ENCODE assay signal across 18 cellular contexts in genomic region chr5:135739383-135739961, GRCh38.
DNase-seq lines count a peak whose midpoint lies in the region; ATAC-seq and TF ChIP-seq lines count a peak whose summit lies in the region.
"Had no signal": no experiment of that assay in that cellular context is flagged by ENCODE, and none has a peak within 500 bp of the region (broad histone marks: within the 10 kb centered on the region; RNA-seq: fewer than 3 reads in every experiment).

No MANE protein-coding gene starts in this region.

- H3K9me3 ChIP-seq in left ventricle myocardium inferior (replicated peaks), result no peaks in the 10 kb centered on the region
- H3K9me3 ChIP-seq in vagina, result no peaks in the 10 kb centered on the region
- no peaks in the 10 kb centered on the region for H3K9me3 ChIP-seq in psoas muscle

- H3K36me3 ChIP-seq in left ventricle myocardium inferior (no peaks in the 10 kb centered on the region), vagina (no peaks in the 10 kb centered on the region), psoas muscle (ENCODE audit: insufficient read depth in 1 of 2, low read depth in 1 of 2) (no peaks in the 10 kb centered on the region)

- H3K4me1 ChIP-seq in left ventricle myocardium inferior, result peaks cover 18% of the 10 kb centered on the region
- H3K4me1 ChIP-seq in vagina, result no peaks in the 10 kb centered on the region
- no peaks in the 10 kb centered on the region for H3K4me1 ChIP-seq in psoas muscle

- peak; percentile 63 for ATAC-seq in left ventricle myocardium superior
- no peak for ATAC-seq in psoas muscle
- ATAC-seq: stimulated activated naive B cell treated with anti-CD40 and anti-IgM and Interleukin-4, amounts not matched to agents 10 μg/mL and 1 μg/mL and 100 μg/mL, for 72 hours had no signal

- H3K27ac ChIP-seq in left ventricle myocardium inferior (replicated peaks), result no peak overlapping the region
- H3K27ac ChIP-seq in vagina, result no peak overlapping the region
- H3K27ac ChIP-seq in psoas muscle, result no peak overlapping the region

- H3K4me3 ChIP-seq in left ventricle myocardium inferior (no peak overlapping the region), lower leg skin (ENCODE audit: low read depth, poor library complexity, severe bottlenecking) (no peak overlapping the region), vagina (no peak overlapping the region), psoas muscle (no peak overlapping the region)

- WGBS in lower leg skin, 2 donors, result 15 to 20% methylated on average over 3 of the region's 3 CpGs
- 45 to 47% (median 47%) methylated on average over 3 of the region's 3 CpGs for WGBS in psoas muscle, 3 donors

- intact Hi-C loops in left ventricle myocardium superior (cut with micrococcal nuclease), result no loop called here
- intact Hi-C loops in left ventricle myocardium inferior (cut with micrococcal nuclease), result no loop called here
- intact Hi-C loops in lower leg skin (cut with DNase I; ENCODE audit: low total_unique reads), result loop anchor here (5.0 kb wide), 1 partner anchor 172 kb away; no protein-coding TSS in a partner anchor
- intact Hi-C loops in vagina (cut with DNase I), result no loop called here
- intact Hi-C loops in psoas muscle (cut with DNase I), result no loop called here

- DNase-seq in left ventricle myocardium superior (no peak), left ventricle myocardium inferior (no peak), ecto neural progenitor cell (ENCODE audit: low spot score) (peak; percentile 8), lower leg skin (ENCODE audit: low spot score in 2 of 2) (peak; percentile 53 to 67), vagina (ENCODE audit: extremely low spot score in 2 of 2) (peak; percentile 40 to 74), psoas muscle (no peak), DMS53 (lab: John Stamatoyannopoulos, UW) (no peak), GDM1 (lab: John Stamatoyannopoulos, UW) (no peak)
- DNase-seq: activated gamma-delta T cell treated with Interleukin-2 at 50 U/mL for 16 hours; aorta; cortex of kidney; DMS79; GOT3; NCI-H1417; NCI-H82; nephron progenitor cell; stimulated activated naive B cell treated with anti-CD40 and anti-IgM and Interleukin-4, amounts not matched to agents 10 μg/mL and 1 μg/mL and 100 μg/mL, for 72 hours; trophoblast cell had no signal

- no peak for TF ChIP-seq CTCF in left ventricle myocardium inferior (IDR thresholded peaks at IDR 0.05; ENCODE audit: borderline replicate concordance)
- no peak for TF ChIP-seq CTCF in lower leg skin (IDR thresholded peaks at IDR 0.05)
- TF ChIP-seq CTCF in vagina (IDR thresholded peaks at IDR 0.05), result no peak
- TF ChIP-seq CTCF in psoas muscle (IDR thresholded peaks at IDR 0.05), result no peak

- peaks cover 16% of the 10 kb centered on the region for H3K27me3 ChIP-seq in left ventricle myocardium inferior (ENCODE audit: low read depth)
- H3K27me3 ChIP-seq in vagina, result no peaks in the 10 kb centered on the region
- H3K27me3 ChIP-seq in psoas muscle (ENCODE audit: insufficient read depth in 3 of 3, low read length in 2 of 3), result no peaks in the 10 kb centered on the region

- no peak for TF ChIP-seq POLR2A in lower leg skin (IDR thresholded peaks at IDR 0.05)
- no peak for TF ChIP-seq POLR2A in vagina (IDR thresholded peaks at IDR 0.05)

Comparison
In these comparisons a context has a peak if more than half of its experiments do, and no peak if none do; other contexts are left out.
1. DNase-seq: peak in ecto neural progenitor cell (single experiment), lower leg skin (2 of 2) and vagina (2 of 2); none in left ventricle myocardium superior (single experiment), left ventricle myocardium inferior (single experiment), psoas muscle (0 of 2), DMS53 (single experiment) and GDM1 (single experiment).